In genomic region chr10:18005445-18005780, GRCh38 we compare ENCODE assay signal across 1 cellular context.
TF ChIP-seq lines count a peak whose summit lies in the region.

No MANE protein-coding gene starts in this region.

TF ChIP-seq in IMR-90, 13 proteins besides CTCF, POLR2A, EP300 and RAD21:
- no peak for TF ChIP-seq BHLHE40 (IDR thresholded peaks at IDR 0.05; ENCODE audit: low read depth, low read length)
- no peak for TF ChIP-seq USF2 (IDR thresholded peaks at IDR 0.05; ENCODE audit: low read depth, low read length)
- no peak for TF ChIP-seq CHD1 (IDR thresholded peaks at IDR 0.05; ENCODE audit: low read depth, low read length)
- TF ChIP-seq RFX5 (IDR thresholded peaks at IDR 0.05; ENCODE audit: low read depth, low read length): no peak
- TF ChIP-seq MXI1 (IDR thresholded peaks at IDR 0.05; ENCODE audit: borderline replicate concordance, low read depth, low read length): no peak
- no peak for TF ChIP-seq ELK1 (IDR thresholded peaks at IDR 0.05; ENCODE audit: borderline replicate concordance, low read depth, low read length)
- no peak for TF ChIP-seq MAFK (IDR thresholded peaks at IDR 0.05; ENCODE audit: low read depth, low read length)
- TF ChIP-seq CEBPB (IDR thresholded peaks at IDR 0.05; ENCODE audit: low read depth, low read length): no peak
